Comparison of ENCODE assay signal across 8 cellular contexts in the genomic region with DNA sequence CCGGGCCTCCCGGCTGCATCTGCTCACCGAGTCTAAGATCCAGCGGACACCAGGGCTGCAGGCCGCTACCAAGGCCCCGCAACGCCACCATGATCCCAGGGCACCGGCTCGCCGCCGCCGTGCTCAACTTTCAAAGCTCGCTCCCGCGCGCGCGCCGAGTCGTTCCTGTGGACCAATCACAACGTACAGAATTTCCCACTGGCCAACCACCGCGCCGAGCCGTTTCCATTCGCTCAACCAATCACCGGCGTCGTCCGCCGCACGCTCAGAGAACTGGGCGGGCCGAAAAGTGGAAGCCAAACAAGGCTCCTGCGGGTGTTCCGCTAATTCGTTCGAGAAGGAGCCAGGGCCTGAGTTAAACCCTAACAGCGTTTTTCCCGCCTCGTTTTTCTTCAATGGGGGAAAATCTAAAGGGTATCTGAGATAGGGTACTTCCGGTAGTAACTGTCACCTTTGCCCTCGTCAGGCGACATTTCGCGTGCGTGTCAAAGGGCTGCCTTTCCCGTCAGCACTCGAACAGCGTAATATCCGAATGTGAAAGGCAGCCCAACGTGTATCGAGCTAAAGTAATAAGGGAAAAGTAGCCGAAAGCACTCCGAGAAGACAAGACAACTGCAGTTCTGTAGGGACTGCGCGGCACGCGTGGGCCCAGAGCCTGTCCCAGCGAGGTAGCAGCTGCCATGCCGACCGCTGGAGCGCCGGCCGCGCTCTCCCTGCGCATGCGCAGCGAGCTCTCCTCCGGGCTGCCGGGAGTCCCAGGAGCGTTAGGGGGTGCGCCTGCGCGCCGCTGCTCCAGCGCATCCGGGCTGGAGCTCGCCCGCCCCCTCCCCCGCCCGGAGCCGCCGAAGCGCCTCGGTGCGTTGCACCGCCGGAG. TPM values are rescaled to one million over a fixed set of nuclear protein-coding genes. Genes with fewer than 3 reads are reported as not detected.
DNase-seq lines count a peak whose midpoint lies in the region; ATAC-seq and TF ChIP-seq lines count a peak whose summit lies in the region.

A gene with protein sequence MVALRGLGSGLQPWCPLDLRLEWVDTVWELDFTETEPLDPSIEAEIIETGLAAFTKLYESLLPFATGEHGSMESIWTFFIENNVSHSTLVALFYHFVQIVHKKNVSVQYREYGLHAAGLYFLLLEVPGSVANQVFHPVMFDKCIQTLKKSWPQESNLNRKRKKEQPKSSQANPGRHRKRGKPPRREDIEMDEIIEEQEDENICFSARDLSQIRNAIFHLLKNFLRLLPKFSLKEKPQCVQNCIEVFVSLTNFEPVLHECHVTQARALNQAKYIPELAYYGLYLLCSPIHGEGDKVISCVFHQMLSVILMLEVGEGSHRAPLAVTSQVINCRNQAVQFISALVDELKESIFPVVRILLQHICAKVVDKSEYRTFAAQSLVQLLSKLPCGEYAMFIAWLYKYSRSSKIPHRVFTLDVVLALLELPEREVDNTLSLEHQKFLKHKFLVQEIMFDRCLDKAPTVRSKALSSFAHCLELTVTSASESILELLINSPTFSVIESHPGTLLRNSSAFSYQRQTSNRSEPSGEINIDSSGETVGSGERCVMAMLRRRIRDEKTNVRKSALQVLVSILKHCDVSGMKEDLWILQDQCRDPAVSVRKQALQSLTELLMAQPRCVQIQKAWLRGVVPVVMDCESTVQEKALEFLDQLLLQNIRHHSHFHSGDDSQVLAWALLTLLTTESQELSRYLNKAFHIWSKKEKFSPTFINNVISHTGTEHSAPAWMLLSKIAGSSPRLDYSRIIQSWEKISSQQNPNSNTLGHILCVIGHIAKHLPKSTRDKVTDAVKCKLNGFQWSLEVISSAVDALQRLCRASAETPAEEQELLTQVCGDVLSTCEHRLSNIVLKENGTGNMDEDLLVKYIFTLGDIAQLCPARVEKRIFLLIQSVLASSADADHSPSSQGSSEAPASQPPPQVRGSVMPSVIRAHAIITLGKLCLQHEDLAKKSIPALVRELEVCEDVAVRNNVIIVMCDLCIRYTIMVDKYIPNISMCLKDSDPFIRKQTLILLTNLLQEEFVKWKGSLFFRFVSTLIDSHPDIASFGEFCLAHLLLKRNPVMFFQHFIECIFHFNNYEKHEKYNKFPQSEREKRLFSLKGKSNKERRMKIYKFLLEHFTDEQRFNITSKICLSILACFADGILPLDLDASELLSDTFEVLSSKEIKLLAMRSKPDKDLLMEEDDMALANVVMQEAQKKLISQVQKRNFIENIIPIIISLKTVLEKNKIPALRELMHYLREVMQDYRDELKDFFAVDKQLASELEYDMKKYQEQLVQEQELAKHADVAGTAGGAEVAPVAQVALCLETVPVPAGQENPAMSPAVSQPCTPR (N-terminal part only) (minus strand): TSS at position 132 of the 874 bp plus-strand sequence. CDS start 41 bp downstream, at position 91.
A gene (plus strand): TSS at position 836 of the 874 bp plus-strand sequence. CDS start 452 bp downstream, outside the sequence.

- peak; percentile 96 for DNase-seq in EH (ENCODE audit: low read depth)
- DNase-seq in H4 (ENCODE audit: low spot score) = peak; percentile 94
- DNase-seq in LoVo (ENCODE audit: low spot score) = peak; percentile 96
- DNase-seq in RWPE2 (ENCODE audit: low spot score) = peak; percentile 95
- DNase-seq in activated T-helper 2 cell treated with anti-CD3 and anti-CD28 coated beads, Interferon-gamma antibody, Interleukin-2, Interleukin-4, amounts not matched to agents 10 μg/mL and 5 μg/mL and 100 μg/mL, durations not matched to agents 14 hours and 24 hours and 36 hours (ENCODE audit: low spot score) = peak; percentile 96
- peak; percentile 93 for DNase-seq in fibroblast of mammary gland (ENCODE audit: low read depth)
- DNase-seq in natural killer cell = peak; percentile 94
- DNase-seq in stimulated activated naive CD4-positive, alpha-beta T cell treated with Interleukin-2 at 50 U/mL for 16 hours (lab: John Stamatoyannopoulos, UW) = peak; percentile 95

- peak within 1 kb of the TSS; percentile 45 for H3K27ac ChIP-seq in RWPE2 (ENCODE audit: poor library complexity, severe bottlenecking)

- intact Hi-C loops in activated T-helper 2 cell treated with anti-CD3 and anti-CD28 coated beads, Interferon-gamma antibody, Interleukin-2, Interleukin-4, amounts not matched to agents 10 μg/mL and 5 μg/mL and 100 μg/mL, durations not matched to agents 14 hours and 24 hours and 36 hours (cut with micrococcal nuclease) = loop anchor here (1.0 to 10.0 kb wide), 6 partner anchors 15 to 297 kb away; a partner anchor contains a TSS
- intact Hi-C loops in natural killer cell (cut with micrococcal nuclease) = loop anchor here (1.0 to 10.0 kb wide), 2 partner anchors 29 to 361 kb away; a partner anchor contains a TSS

- peaks cover 11% of the 10 kb centered on the region for H3K4me1 ChIP-seq in RWPE2 (ENCODE audit: insufficient read depth, poor library complexity, severe bottlenecking)

- peak within 1 kb of the TSS; percentile 98 for H3K27ac Mint-ChIP-seq in activated T-helper 2 cell treated with anti-CD3 and anti-CD28 coated beads, Interferon-gamma antibody, Interleukin-2, Interleukin-4, amounts not matched to agents 10 μg/mL and 5 μg/mL and 100 μg/mL, durations not matched to agents 14 hours and 24 hours and 36 hours
- H3K27ac Mint-ChIP-seq in natural killer cell = peak within 1 kb of the TSS; percentile 96 to 97

- no peaks in the 10 kb centered on the region for H3K9me3 ChIP-seq in RWPE2 (ENCODE audit: severe bottlenecking)

- H3K4me1 Mint-ChIP-seq in activated T-helper 2 cell treated with anti-CD3 and anti-CD28 coated beads, Interferon-gamma antibody, Interleukin-2, Interleukin-4, amounts not matched to agents 10 μg/mL and 5 μg/mL and 100 μg/mL, durations not matched to agents 14 hours and 24 hours and 36 hours (ENCODE audit: low read depth) = peaks cover 59% of the 10 kb centered on the region
- peaks cover 64% of the 10 kb centered on the region in 2 donors for H3K4me1 Mint-ChIP-seq in natural killer cell

- H3K4me3 Mint-ChIP-seq in activated T-helper 2 cell treated with anti-CD3 and anti-CD28 coated beads, Interferon-gamma antibody, Interleukin-2, Interleukin-4, amounts not matched to agents 10 μg/mL and 5 μg/mL and 100 μg/mL, durations not matched to agents 14 hours and 24 hours and 36 hours (ENCODE audit: low read depth) = peak within 1 kb of the TSS; percentile 97
- H3K4me3 Mint-ChIP-seq in natural killer cell = peak within 1 kb of the TSS; percentile 96

- ATAC-seq in RWPE2 (ENCODE audit: low read depth) = peak; percentile 91
- peak; percentile 77 to 91 (median 82) for ATAC-seq in natural killer cell

- TF ChIP-seq CTCF in RWPE2 (IDR thresholded peaks at IDR 0.05; ENCODE audit: poor library complexity, severe bottlenecking) = no peak
- TF ChIP-seq CTCF in fibroblast of mammary gland (conservative IDR thresholded peaks at IDR 0.05; ENCODE audit: control insufficient read depth, insufficient read depth, low read depth, low read length) = no peak
- no peak for TF ChIP-seq CTCF in natural killer cell (IDR thresholded peaks at IDR 0.05)

- peaks cover 38% of the 10 kb centered on the region for H3K36me3 ChIP-seq in RWPE2 (ENCODE audit: low read depth)

- no peaks in the 10 kb centered on the region for H3K9me3 Mint-ChIP-seq in activated T-helper 2 cell treated with anti-CD3 and anti-CD28 coated beads, Interferon-gamma antibody, Interleukin-2, Interleukin-4, amounts not matched to agents 10 μg/mL and 5 μg/mL and 100 μg/mL, durations not matched to agents 14 hours and 24 hours and 36 hours
- H3K9me3 Mint-ChIP-seq in natural killer cell = no peaks in the 10 kb centered on the region

- no peaks in the 10 kb centered on the region for H3K27me3 Mint-ChIP-seq in activated T-helper 2 cell treated with anti-CD3 and anti-CD28 coated beads, Interferon-gamma antibody, Interleukin-2, Interleukin-4, amounts not matched to agents 10 μg/mL and 5 μg/mL and 100 μg/mL, durations not matched to agents 14 hours and 24 hours and 36 hours (ENCODE audit: low read depth)
- no peaks in the 10 kb centered on the region for H3K27me3 Mint-ChIP-seq in natural killer cell (ENCODE audit: low read depth in 2 of 2)

- H3K4me3 ChIP-seq in RWPE2 (ENCODE audit: severe bottlenecking) = peak within 1 kb of the TSS; percentile 82
- peak within 1 kb of the TSS; percentile 87 for H3K4me3 ChIP-seq in fibroblast of mammary gland (ENCODE audit: control insufficient read depth, low read depth, low read length)

- peaks cover 39% of the 10 kb centered on the region for H3K36me3 Mint-ChIP-seq in activated T-helper 2 cell treated with anti-CD3 and anti-CD28 coated beads, Interferon-gamma antibody, Interleukin-2, Interleukin-4, amounts not matched to agents 10 μg/mL and 5 μg/mL and 100 μg/mL, durations not matched to agents 14 hours and 24 hours and 36 hours (ENCODE audit: low read depth)
- H3K36me3 Mint-ChIP-seq in natural killer cell = no peaks in the 10 kb centered on the region

- H3K27me3 ChIP-seq in RWPE2 (ENCODE audit: insufficient read depth, poor library complexity, severe bottlenecking) = no peaks in the 10 kb centered on the region

RNA-seq across cellular contexts. Expression of the first gene that starts in this region (rescaled TPM):
- 19.7 and 26.5 TPM in 2 replicates for total RNA-seq in H4 (2014; rRNA removed; shearing (Covaris generic))
- total RNA-seq in activated T-helper 2 cell treated with anti-CD3 and anti-CD28 coated beads, Interferon-gamma antibody, Interleukin-2, Interleukin-4, amounts not matched to agents 10 μg/mL and 5 μg/mL and 100 μg/mL, durations not matched to agents 14 hours and 24 hours and 36 hours = 98.2 and 99.9 TPM in 2 replicates
- total RNA-seq in natural killer cell = 10 to 100 TPM; 27.6 to 33.6 (median 31.2) TPM

RNA-seq across cellular contexts. Expression of the second gene that starts in this region (rescaled TPM):
- 24.5 and 25.5 TPM in 2 replicates for total RNA-seq in H4 (2014; rRNA removed; shearing (Covaris generic))
- total RNA-seq in activated T-helper 2 cell treated with anti-CD3 and anti-CD28 coated beads, Interferon-gamma antibody, Interleukin-2, Interleukin-4, amounts not matched to agents 10 μg/mL and 5 μg/mL and 100 μg/mL, durations not matched to agents 14 hours and 24 hours and 36 hours = 41.7 and 43.8 TPM in 2 replicates
- total RNA-seq in natural killer cell = 100 to 1,000 TPM in 2 of 3 donors, 10 to 100 TPM in 1; 83.0 to 113 (median 107) TPM

Comparison
In these comparisons a context has a peak if more than half of its experiments do, and no peak if none do; other contexts are left out.
1. Peak in every context shown above with its lines: DNase-seq, ATAC-seq, H3K4me3 ChIP-seq and H3K27ac ChIP-seq.